1 cellular context compared by ENCODE assay signal in the genomic region with DNA sequence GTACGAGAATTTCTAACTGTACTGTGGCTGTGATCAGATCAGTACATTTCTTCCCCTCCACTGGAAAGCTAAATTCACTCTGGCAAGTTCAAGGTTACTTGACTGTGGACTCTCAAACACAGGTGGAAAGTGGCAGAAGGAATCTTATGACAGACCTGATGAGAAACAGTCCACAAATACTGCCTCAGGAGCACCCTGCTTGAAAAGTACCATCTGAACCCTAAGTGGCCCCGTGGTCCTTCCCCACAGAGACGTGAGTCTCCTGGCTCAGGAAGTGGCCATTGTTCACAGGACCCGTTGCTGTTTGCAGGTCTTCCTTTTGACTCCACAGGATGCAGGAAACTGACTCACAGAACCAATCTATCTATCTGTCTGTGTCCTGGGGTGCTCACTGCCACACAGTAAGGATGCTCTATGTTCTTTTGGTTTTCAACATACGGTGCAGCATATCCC.
TF ChIP-seq lines count a peak whose summit lies in the region.

No MANE protein-coding gene starts in this region.

TF ChIP-seq in endothelial cell of umbilical vein, 7 proteins besides CTCF, POLR2A, EP300 and RAD21:
- peak; percentile 90 for TF ChIP-seq POLR2AphosphoS5 (IDR thresholded peaks at IDR 0.05; ENCODE audit: insufficient read depth, low read depth, low read length)
- TF ChIP-seq FOS (IDR thresholded peaks at IDR 0.05; ENCODE audit: borderline replicate concordance, insufficient read depth, low read length) = peak; percentile 97
- peak; percentile 49 for TF ChIP-seq MYC (IDR thresholded peaks at IDR 0.05; ENCODE audit: low read depth, low read length)
- TF ChIP-seq, protein P1, sequence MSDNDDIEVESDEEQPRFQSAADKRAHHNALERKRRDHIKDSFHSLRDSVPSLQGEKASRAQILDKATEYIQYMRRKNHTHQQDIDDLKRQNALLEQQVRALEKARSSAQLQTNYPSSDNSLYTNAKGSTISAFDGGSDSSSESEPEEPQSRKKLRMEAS (IDR thresholded peaks at IDR 0.05; ENCODE audit: insufficient read depth, insufficient read length) = no peak
- peak; percentile 92 for TF ChIP-seq JUN (IDR thresholded peaks at IDR 0.05; ENCODE audit: borderline replicate concordance, insufficient read depth, insufficient read length, low read depth)
- TF ChIP-seq EZH2 (IDR thresholded peaks at IDR 0.05; ENCODE audit: borderline replicate concordance, low read depth, low read length, severe bottlenecking) = no peak
- peak; percentile 88 for TF ChIP-seq GATA2 (IDR thresholded peaks at IDR 0.05; ENCODE audit: insufficient read depth, insufficient read length, low read depth, low read length)
